8 cellular contexts compared by ENCODE assay signal in genomic region chr1:41661428-41662060, GRCh38.
A peak's percentile ranks its signal among the peaks of the same experiment; 100 is the strongest.
DNase-seq lines count a peak whose midpoint lies in the region; ATAC-seq and TF ChIP-seq lines count a peak whose summit lies in the region.

No MANE protein-coding gene starts in this region.

- no peaks in the 10 kb centered on the region for H3K27me3 ChIP-seq in brain microvascular endothelial cell (replicated peaks)
- H3K27me3 ChIP-seq in lung (ENCODE audit: control insufficient read depth, insufficient read depth), result no peaks in the 10 kb centered on the region
- no peaks in the 10 kb centered on the region for H3K27me3 ChIP-seq in thymus (ENCODE audit: control insufficient read depth, insufficient read depth)

- peak; percentile 15 for DNase-seq in DMS53 treated with DMSO at 0.1 percent for 48 hours (lab: John Stamatoyannopoulos, UW; ENCODE audit: unreplicated experiment)
- DNase-seq in NCI-H2171 treated with DMSO at 0.1 percent for 48 hours (lab: John Stamatoyannopoulos, UW), result peak; percentile 58
- DNase-seq in brain microvascular endothelial cell, result no peak
- no peak for DNase-seq in lung (ENCODE audit: low spot score)
- DNase-seq in central memory CD4-positive, alpha-beta T cell, result no peak
- DNase-seq in SKM-1 treated with dmso at 0.1 percent for 144 hours (lab: John Stamatoyannopoulos, UW; ENCODE audit: unreplicated experiment), result no peak

- H3K9me3 ChIP-seq in lung (ENCODE audit: control insufficient read depth in 2 of 2, insufficient read depth in 1 of 2, low read length in 1 of 2) (no peaks in the 10 kb centered on the region), thymus (ENCODE audit: control insufficient read depth) (no peaks in the 10 kb centered on the region)

- no peaks in the 10 kb centered on the region for H3K36me3 ChIP-seq in brain microvascular endothelial cell (replicated peaks)
- no peaks in the 10 kb centered on the region for H3K36me3 ChIP-seq in lung (ENCODE audit: control insufficient read depth in 2 of 2, insufficient read depth in 2 of 2, low read length in 2 of 2)
- H3K36me3 ChIP-seq in thymus (ENCODE audit: control insufficient read depth, insufficient read depth), result no peaks in the 10 kb centered on the region

- no peak for TF ChIP-seq CTCF in brain microvascular endothelial cell (IDR thresholded peaks at IDR 0.05; ENCODE audit: low read depth, low read length, missing control alignments)
- TF ChIP-seq CTCF in lung (IDR thresholded peaks at IDR 0.05; ENCODE audit: control extremely low read depth, extremely low read depth), result no peak

- ATAC-seq in GM21786 (IDR thresholded peaks at IDR 0.05; ENCODE audit: unreplicated experiment) (peak; percentile 12), lung (ENCODE audit: insufficient read depth, low FRiP score) (no peak)

- WGBS in lung, 2 donors, result 2 to 4% methylated on average over 35 to 44 of the region's 44 CpGs
- WGBS in thymus, result 3% methylated on average over 44 of the region's 44 CpGs

- H3K27ac ChIP-seq in brain microvascular endothelial cell, result no peak overlapping the region
- peak overlapping the region; percentile 17 to 48 for H3K27ac ChIP-seq in lung (ENCODE audit: low read depth in 1 of 2, low read length in 1 of 2)
- H3K27ac ChIP-seq in thymus (ENCODE audit: low read depth), result peak overlapping the region; percentile 56

- peaks cover 3 to 14% of the 10 kb centered on the region in 2 donors for H3K4me1 ChIP-seq in lung (ENCODE audit: control insufficient read depth in 2 of 2, insufficient read depth in 2 of 2, low read length in 2 of 2)
- H3K4me1 ChIP-seq in thymus (ENCODE audit: control insufficient read depth, insufficient read depth, low read length), result peaks cover 75% of the 10 kb centered on the region

- in situ Hi-C loops in brain microvascular endothelial cell (cut with HindIII; ENCODE audit: low pct_ligation_motif_present, low sequenced_read_pairs), result no loop called here

- H3K4me3 ChIP-seq in brain microvascular endothelial cell (ENCODE audit: low read depth, low read length), result peak overlapping the region; percentile 81
- peak overlapping the region; percentile 44 for H3K4me3 ChIP-seq in lung
- peak overlapping the region; percentile 70 for H3K4me3 ChIP-seq in thymus (ENCODE audit: low read length)

Comparison
In these comparisons a context has a peak if more than half of its experiments do, and no peak if none do; other contexts are left out.
1. DNase-seq: peak in DMS53 treated with DMSO at 0.1 percent for 48 hours (single experiment) and NCI-H2171 treated with DMSO at 0.1 percent for 48 hours (single experiment); none in brain microvascular endothelial cell (single experiment), lung (single experiment), central memory CD4-positive, alpha-beta T cell (single experiment) and SKM-1 treated with dmso at 0.1 percent for 144 hours (single experiment).
2. Peak in every context shown above with its lines, with median percentiles within 50 percentile points of each other: H3K4me3 ChIP-seq.